19 cellular contexts compared by ENCODE assay signal in the genomic region with DNA sequence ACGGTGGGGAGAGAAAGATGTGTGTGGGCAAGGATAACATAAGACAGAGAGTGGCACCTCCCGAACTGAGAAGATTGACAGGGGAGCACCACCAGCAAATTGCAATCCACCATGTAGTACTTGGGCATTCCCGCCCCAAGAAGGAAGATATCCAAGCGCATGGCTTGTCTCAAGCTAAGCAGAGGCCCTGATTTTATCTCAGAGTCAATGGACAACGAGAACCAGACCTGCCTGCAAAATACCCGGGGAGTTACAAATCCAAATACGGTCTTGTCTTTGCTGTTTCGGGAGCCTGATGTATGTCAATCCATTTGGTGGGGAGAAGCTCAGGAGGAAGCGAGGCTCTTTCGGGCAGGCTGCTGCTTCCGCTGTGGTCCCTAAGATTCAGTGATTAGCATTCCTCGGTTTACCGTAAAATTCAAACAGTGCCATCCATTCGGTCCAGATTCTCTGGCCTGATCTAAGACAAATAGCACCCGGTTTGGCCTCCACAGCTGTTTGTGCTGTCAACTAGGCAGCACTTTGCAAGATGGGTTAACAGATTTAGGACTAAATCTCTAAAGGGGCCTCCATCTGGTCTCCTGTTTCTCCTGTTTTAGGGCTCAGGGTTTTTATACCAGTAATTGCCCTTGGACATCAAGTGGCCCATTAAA.
"Had no signal": no experiment of that assay in that cellular context is flagged by ENCODE, and none has a peak within 500 bp of the region (broad histone marks: within the 10 kb centered on the region; RNA-seq: fewer than 3 reads in every experiment).

No MANE protein-coding gene starts in this region.

- DNase-seq: activated CD4-positive, alpha-beta T cell treated with anti-CD3 and anti-CD28 coated beads, Interleukin-2, amount 50 U/mL, for 1 hour; activated CD4-positive, CD25-positive, alpha-beta regulatory T cell treated with anti-CD3 and anti-CD28 coated beads, Interleukin-2, amount 50 U/mL, for 72 hours; activated CD8-positive, alpha-beta T cell treated with anti-CD3 and anti-CD28 coated beads, Interleukin-2, amount 10 ng/mL, durations not matched to agents 7 days and 5 days; activated gamma-delta T cell; aorta; central memory CD4-positive, alpha-beta T cell; dermis blood vessel endothelial cell; effector CD8-positive, alpha-beta T cell; erythroblast; foreskin fibroblast; left ventricle myocardium superior; mammary epithelial cell; nucleus accumbens; right cardiac atrium; stimulated activated CD4-positive, alpha-beta T cell treated with anti-CD3 and anti-CD28 coated beads, Interleukin-12 subunit alpha, Interleukin-12 subunit beta, amount 100 ng/mL, for 4 hours; stimulated activated CD4-positive, alpha-beta T cell treated with anti-CD3 and anti-CD28 coated beads, Interleukin-4, amount 100 ng/mL, for 4 hours; stimulated activated naive CD8-positive, alpha-beta T cell treated with anti-CD3 and anti-CD28 coated beads, Interleukin-15, Interleukin-2, amounts not matched to agents 100 U/mL and 50 U/mL, for 24 hours had no signal

- H3K27ac ChIP-seq: parathyroid adenoma, VCaP had no signal

- H3K4me1 ChIP-seq: parathyroid adenoma had no signal

- ATAC-seq: activated CD8-positive, alpha-beta T cell treated with anti-CD3 and anti-CD28 coated beads, Interleukin-2, amount 10 ng/mL, durations not matched to agents 7 days and 5 days; left ventricle myocardium superior; right cardiac atrium; stimulated activated naive CD8-positive, alpha-beta T cell treated with anti-CD3 and anti-CD28 coated beads, Interleukin-15, Interleukin-2, amounts not matched to agents 100 U/mL and 50 U/mL, for 24 hours had no signal
